1 cellular context compared by ENCODE assay signal in genomic region chr5:80654391-80655230, GRCh38.
TF ChIP-seq lines count a peak whose summit lies in the region.

DHFR (minus strand) TSS chr5:80654983; CDS start chr5:80654489, 494 bp downstream.
MSH3 (plus strand) TSS chr5:80654652; CDS start chr5:80654728, 76 bp downstream.

TF ChIP-seq in GM12878, 131 proteins besides CTCF, POLR2A, EP300 and RAD21 (continued from another document and continues in another):
- TF ChIP-seq HDGF (IDR thresholded peaks at IDR 0.05) (peak; percentile 90), GATAD2B (conservative IDR thresholded peaks at IDR 0.05; ENCODE audit: low read depth) (peak; percentile 87), MEF2A (IDR thresholded peaks at IDR 0.05; ENCODE audit: insufficient read depth, low read depth, low read length) (0 out of 2 replicates have a peak, but pooled peaks have one; percentile 9), ESRRA (IDR thresholded peaks at IDR 0.05; ENCODE audit: low read length) (no peak), CEBPZ (IDR thresholded peaks at IDR 0.05; ENCODE audit: low read depth, low read length) (no peak), CHD2 (IDR thresholded peaks at IDR 0.05; ENCODE audit: borderline replicate concordance, low read depth, low read length) (no peak), MEF2B (IDR thresholded peaks at IDR 0.05; ENCODE audit: partially characterized antibody, poor library complexity, severe bottlenecking) (peak; percentile 11), KAT2A (conservative IDR thresholded peaks at IDR 0.05; ENCODE audit: control insufficient read depth, low read depth, low read length) (no peak), HDAC2 (IDR thresholded peaks at IDR 0.05) (no peak), TAF1 (IDR thresholded peaks at IDR 0.05; ENCODE audit: borderline replicate concordance, low read depth, low read length) (peak; percentile 82; the same call in 1 of the 2 replicates), NR2C1 (IDR thresholded peaks at IDR 0.05) (peak; percentile 73), SMAD5 (IDR thresholded peaks at IDR 0.05; ENCODE audit: low read depth) (peak; percentile 82), CBX3 (IDR thresholded peaks at IDR 0.05; ENCODE audit: borderline replicate concordance, low read depth) (no peak), BCL11A (IDR thresholded peaks at IDR 0.05; ENCODE audit: low read depth, low read length) (no peak), SMARCA5 (IDR thresholded peaks at IDR 0.05) (peak; percentile 94), RAD51 (IDR thresholded peaks at IDR 0.05) (no peak), CHD4 (IDR thresholded peaks at IDR 0.05) (no peak), CEBPB (IDR thresholded peaks at IDR 0.05; ENCODE audit: borderline replicate concordance in 1 of 2, low read depth in 2 of 2, low read length in 2 of 2) (no peak), CHD1 (IDR thresholded peaks at IDR 0.05; ENCODE audit: low read depth, low read length) (0 out of 2 replicates have a peak, but pooled peaks have one; percentile 34), TCF7 (IDR thresholded peaks at IDR 0.05; ENCODE audit: borderline replicate concordance) (no peak), TCF12 (IDR thresholded peaks at IDR 0.05; ENCODE audit: low read depth, low read length) (peak; percentile 84), ATF2 (IDR thresholded peaks at IDR 0.05; ENCODE audit: low read length) (no peak), IKZF2 (IDR thresholded peaks at IDR 0.05) (no peak), ETV6 (conservative IDR thresholded peaks at IDR 0.05 in 1 of 2, IDR thresholded peaks at IDR 0.05 in 1 of 2; ENCODE audit: borderline replicate concordance in 1 of 2, low read depth in 1 of 2) (no peak), MYB (IDR thresholded peaks at IDR 0.05; ENCODE audit: borderline replicate concordance, low read depth, low read length) (no peak), TCF3 (IDR thresholded peaks at IDR 0.05; ENCODE audit: borderline replicate concordance, insufficient read depth, low read depth, low read length) (peak; percentile 55; the same call in 1 of the 2 replicates), ATF7 (IDR thresholded peaks at IDR 0.05; ENCODE audit: low read depth) (no peak), EED (IDR thresholded peaks at IDR 0.05; ENCODE audit: low read depth) (no peak)
- TF ChIP-seq, protein P1, sequence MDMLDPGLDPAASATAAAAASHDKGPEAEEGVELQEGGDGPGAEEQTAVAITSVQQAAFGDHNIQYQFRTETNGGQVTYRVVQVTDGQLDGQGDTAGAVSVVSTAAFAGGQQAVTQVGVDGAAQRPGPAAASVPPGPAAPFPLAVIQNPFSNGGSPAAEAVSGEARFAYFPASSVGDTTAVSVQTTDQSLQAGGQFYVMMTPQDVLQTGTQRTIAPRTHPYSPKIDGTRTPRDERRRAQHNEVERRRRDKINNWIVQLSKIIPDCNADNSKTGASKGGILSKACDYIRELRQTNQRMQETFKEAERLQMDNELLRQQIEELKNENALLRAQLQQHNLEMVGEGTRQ (IDR thresholded peaks at IDR 0.05; ENCODE audit: borderline replicate concordance, low read depth, low read length): no peak
- TF ChIP-seq, protein P2, sequence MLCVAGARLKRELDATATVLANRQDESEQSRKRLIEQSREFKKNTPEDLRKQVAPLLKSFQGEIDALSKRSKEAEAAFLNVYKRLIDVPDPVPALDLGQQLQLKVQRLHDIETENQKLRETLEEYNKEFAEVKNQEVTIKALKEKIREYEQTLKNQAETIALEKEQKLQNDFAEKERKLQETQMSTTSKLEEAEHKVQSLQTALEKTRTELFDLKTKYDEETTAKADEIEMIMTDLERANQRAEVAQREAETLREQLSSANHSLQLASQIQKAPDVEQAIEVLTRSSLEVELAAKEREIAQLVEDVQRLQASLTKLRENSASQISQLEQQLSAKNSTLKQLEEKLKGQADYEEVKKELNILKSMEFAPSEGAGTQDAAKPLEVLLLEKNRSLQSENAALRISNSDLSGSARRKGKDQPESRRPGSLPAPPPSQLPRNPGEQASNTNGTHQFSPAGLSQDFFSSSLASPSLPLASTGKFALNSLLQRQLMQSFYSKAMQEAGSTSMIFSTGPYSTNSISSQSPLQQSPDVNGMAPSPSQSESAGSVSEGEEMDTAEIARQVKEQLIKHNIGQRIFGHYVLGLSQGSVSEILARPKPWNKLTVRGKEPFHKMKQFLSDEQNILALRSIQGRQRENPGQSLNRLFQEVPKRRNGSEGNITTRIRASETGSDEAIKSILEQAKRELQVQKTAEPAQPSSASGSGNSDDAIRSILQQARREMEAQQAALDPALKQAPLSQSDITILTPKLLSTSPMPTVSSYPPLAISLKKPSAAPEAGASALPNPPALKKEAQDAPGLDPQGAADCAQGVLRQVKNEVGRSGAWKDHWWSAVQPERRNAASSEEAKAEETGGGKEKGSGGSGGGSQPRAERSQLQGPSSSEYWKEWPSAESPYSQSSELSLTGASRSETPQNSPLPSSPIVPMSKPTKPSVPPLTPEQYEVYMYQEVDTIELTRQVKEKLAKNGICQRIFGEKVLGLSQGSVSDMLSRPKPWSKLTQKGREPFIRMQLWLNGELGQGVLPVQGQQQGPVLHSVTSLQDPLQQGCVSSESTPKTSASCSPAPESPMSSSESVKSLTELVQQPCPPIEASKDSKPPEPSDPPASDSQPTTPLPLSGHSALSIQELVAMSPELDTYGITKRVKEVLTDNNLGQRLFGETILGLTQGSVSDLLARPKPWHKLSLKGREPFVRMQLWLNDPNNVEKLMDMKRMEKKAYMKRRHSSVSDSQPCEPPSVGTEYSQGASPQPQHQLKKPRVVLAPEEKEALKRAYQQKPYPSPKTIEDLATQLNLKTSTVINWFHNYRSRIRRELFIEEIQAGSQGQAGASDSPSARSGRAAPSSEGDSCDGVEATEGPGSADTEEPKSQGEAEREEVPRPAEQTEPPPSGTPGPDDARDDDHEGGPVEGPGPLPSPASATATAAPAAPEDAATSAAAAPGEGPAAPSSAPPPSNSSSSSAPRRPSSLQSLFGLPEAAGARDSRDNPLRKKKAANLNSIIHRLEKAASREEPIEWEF (IDR thresholded peaks at IDR 0.05; ENCODE audit: insufficient replicate concordance, low read depth, low read length): no peak
- TF ChIP-seq, protein P3, sequence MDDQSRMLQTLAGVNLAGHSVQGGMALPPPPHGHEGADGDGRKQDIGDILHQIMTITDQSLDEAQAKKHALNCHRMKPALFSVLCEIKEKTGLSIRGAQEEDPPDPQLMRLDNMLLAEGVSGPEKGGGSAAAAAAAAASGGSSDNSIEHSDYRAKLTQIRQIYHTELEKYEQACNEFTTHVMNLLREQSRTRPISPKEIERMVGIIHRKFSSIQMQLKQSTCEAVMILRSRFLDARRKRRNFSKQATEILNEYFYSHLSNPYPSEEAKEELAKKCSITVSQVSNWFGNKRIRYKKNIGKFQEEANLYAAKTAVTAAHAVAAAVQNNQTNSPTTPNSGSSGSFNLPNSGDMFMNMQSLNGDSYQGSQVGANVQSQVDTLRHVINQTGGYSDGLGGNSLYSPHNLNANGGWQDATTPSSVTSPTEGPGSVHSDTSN (IDR thresholded peaks at IDR 0.05; ENCODE audit: insufficient replicate concordance, low read depth, low read length): no peak
- TF ChIP-seq, protein P4, sequence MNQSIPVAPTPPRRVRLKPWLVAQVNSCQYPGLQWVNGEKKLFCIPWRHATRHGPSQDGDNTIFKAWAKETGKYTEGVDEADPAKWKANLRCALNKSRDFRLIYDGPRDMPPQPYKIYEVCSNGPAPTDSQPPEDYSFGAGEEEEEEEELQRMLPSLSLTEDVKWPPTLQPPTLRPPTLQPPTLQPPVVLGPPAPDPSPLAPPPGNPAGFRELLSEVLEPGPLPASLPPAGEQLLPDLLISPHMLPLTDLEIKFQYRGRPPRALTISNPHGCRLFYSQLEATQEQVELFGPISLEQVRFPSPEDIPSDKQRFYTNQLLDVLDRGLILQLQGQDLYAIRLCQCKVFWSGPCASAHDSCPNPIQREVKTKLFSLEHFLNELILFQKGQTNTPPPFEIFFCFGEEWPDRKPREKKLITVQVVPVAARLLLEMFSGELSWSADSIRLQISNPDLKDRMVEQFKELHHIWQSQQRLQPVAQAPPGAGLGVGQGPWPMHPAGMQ (IDR thresholded peaks at IDR 0.05; ENCODE audit: borderline replicate concordance): no peak
- TF ChIP-seq, protein P5, sequence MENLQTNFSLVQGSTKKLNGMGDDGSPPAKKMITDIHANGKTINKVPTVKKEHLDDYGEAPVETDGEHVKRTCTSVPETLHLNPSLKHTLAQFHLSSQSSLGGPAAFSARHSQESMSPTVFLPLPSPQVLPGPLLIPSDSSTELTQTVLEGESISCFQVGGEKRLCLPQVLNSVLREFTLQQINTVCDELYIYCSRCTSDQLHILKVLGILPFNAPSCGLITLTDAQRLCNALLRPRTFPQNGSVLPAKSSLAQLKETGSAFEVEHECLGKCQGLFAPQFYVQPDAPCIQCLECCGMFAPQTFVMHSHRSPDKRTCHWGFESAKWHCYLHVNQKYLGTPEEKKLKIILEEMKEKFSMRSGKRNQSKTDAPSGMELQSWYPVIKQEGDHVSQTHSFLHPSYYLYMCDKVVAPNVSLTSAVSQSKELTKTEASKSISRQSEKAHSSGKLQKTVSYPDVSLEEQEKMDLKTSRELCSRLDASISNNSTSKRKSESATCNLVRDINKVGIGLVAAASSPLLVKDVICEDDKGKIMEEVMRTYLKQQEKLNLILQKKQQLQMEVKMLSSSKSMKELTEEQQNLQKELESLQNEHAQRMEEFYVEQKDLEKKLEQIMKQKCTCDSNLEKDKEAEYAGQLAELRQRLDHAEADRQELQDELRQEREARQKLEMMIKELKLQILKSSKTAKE (IDR thresholded peaks at IDR 0.05; ENCODE audit: low read depth, poor library complexity, severe bottlenecking): no peak
- TF ChIP-seq, protein P6, sequence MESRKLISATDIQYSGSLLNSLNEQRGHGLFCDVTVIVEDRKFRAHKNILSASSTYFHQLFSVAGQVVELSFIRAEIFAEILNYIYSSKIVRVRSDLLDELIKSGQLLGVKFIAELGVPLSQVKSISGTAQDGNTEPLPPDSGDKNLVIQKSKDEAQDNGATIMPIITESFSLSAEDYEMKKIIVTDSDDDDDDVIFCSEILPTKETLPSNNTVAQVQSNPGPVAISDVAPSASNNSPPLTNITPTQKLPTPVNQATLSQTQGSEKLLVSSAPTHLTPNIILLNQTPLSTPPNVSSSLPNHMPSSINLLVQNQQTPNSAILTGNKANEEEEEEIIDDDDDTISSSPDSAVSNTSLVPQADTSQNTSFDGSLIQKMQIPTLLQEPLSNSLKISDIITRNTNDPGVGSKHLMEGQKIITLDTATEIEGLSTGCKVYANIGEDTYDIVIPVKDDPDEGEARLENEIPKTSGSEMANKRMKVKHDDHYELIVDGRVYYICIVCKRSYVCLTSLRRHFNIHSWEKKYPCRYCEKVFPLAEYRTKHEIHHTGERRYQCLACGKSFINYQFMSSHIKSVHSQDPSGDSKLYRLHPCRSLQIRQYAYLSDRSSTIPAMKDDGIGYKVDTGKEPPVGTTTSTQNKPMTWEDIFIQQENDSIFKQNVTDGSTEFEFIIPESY (IDR thresholded peaks at IDR 0.05): no peak
- TF ChIP-seq, protein P7, sequence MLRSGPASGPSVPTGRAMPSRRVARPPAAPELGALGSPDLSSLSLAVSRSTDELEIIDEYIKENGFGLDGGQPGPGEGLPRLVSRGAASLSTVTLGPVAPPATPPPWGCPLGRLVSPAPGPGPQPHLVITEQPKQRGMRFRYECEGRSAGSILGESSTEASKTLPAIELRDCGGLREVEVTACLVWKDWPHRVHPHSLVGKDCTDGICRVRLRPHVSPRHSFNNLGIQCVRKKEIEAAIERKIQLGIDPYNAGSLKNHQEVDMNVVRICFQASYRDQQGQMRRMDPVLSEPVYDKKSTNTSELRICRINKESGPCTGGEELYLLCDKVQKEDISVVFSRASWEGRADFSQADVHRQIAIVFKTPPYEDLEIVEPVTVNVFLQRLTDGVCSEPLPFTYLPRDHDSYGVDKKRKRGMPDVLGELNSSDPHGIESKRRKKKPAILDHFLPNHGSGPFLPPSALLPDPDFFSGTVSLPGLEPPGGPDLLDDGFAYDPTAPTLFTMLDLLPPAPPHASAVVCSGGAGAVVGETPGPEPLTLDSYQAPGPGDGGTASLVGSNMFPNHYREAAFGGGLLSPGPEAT (IDR thresholded peaks at IDR 0.05; ENCODE audit: low read depth): no peak; the same call in 1 of the 2 replicates
